20 cellular contexts compared by ENCODE assay signal in the genomic region with DNA sequence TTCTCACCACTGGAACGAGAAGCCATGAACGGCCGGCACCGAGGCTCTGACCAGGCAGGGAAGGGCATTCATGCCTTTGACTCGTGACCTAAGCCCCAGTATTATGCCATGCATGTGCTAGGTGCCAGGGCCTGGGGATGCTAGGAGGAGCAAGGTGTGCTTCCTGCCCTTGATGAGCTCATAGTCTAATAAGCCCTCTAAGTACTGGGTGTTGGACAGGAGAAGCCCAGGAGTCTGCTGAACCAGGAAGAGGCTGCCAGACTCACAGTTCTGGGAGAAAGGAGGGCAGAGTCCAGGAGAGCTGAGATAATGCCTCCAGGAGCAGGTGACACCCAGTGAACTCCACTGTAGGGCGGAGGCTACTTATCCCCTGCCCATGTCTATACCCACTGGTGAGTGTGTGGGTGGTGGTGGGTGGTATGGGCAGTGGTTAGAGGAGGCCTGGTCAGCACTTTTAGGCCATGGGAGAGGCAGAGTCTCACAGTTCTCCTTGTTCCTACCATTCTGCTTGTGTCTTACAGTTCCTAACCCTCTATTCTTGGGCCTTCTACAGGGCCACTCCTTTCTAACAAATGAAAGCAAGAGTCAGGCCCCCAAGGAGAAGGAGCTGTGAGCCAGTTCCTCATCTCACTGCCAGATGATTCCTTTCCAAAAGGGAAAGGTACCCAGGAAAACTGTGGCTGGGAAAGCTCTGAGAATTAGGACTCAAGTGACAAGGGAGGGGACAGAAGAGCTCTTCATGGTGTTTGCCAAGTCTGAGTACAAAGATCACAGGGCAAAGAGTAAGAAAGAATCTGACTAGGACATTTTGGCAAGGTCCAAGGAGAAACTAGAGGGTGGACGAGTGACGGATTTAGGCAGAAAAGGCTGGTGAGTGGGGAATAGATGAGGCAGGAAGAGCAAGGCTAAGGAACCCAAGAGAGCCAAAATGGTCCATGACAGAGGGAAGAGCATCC.
"Had no signal": no experiment of that assay in that cellular context is flagged by ENCODE, and none has a peak within 500 bp of the region (broad histone marks: within the 10 kb centered on the region; RNA-seq: fewer than 3 reads in every experiment).

No MANE protein-coding gene starts in this region.

- H3K4me2 ChIP-seq: smooth muscle cell had no signal

- H3K4me3 ChIP-seq: prostate gland, smooth muscle cell had no signal

- H3K9me3 ChIP-seq: prostate gland had no signal

- DNase-seq: activated CD4-positive, alpha-beta T cell treated with anti-CD3 and anti-CD28 coated beads, Interleukin-2, amount 50 U/mL, for 48 hours; activated gamma-delta T cell; activated T-cell treated with anti-CD3 and anti-CD28 coated beads, Interleukin-2, amount 50 U/mL, for 48 hours; amniotic stem cell; central memory CD4-positive, alpha-beta T cell; cortex of kidney; effector memory CD4-positive, alpha-beta T cell; left cardiac atrium; midbrain; naive thymus-derived CD8-positive, alpha-beta T cell; right cardiac atrium; stimulated activated CD4-positive, alpha-beta T cell treated with anti-CD3 and anti-CD28 coated beads, Interleukin-4, amount 100 ng/mL, for 4 hours; stimulated activated CD8-positive, alpha-beta memory T cell treated with anti-CD3 and anti-CD28 coated beads, Interleukin-4, amount 100 ng/mL, for 48 hours; stimulated activated naive CD4-positive, alpha-beta T cell treated with Interleukin-2 at 50 U/mL for 16 hours; T-helper 17 cell; trophoblast cell; WERI-Rb-1 had no signal

- FAIRE-seq: frontal cortex had no signal

- H3K4me1 ChIP-seq: prostate gland had no signal

- H3K36me3 ChIP-seq: prostate gland, WERI-Rb-1 had no signal

- ATAC-seq: left cardiac atrium; naive thymus-derived CD8-positive, alpha-beta T cell; right cardiac atrium; T-helper 17 cell had no signal

- H3K27ac ChIP-seq: prostate gland, WERI-Rb-1 had no signal
